In genomic region chr11:106224172-106224571, GRCh38 we compare ENCODE assay signal across 25 cellular contexts.
"Had no signal": no experiment of that assay in that cellular context is flagged by ENCODE, and none has a peak within 500 bp of the region (broad histone marks: within the 10 kb centered on the region; RNA-seq: fewer than 3 reads in every experiment).

No MANE protein-coding gene starts in this region.

- H3K9me3 ChIP-seq: ovary, psoas muscle, testis had no signal

- H3K36me3 ChIP-seq: lower lobe of right lung, ovary, sigmoid colon, tibial artery had no signal

- H3K27ac ChIP-seq: coronary artery, lower lobe of right lung, ovary, psoas muscle, sigmoid colon, testis, tibial artery had no signal

- FAIRE-seq: endometrium, frontal cortex, keratinocyte had no signal

- H3K27me3 ChIP-seq: ovary, sigmoid colon, testis, tibial artery had no signal

- H3K4me3 ChIP-seq: coronary artery, lower lobe of right lung, ovary, psoas muscle, sigmoid colon, testis, tibial artery had no signal

- ATAC-seq: left ventricle myocardium superior; lower lobe of right lung; naive thymus-derived CD8-positive, alpha-beta T cell; psoas muscle; right cardiac atrium; stimulated activated effector memory CD8-positive, alpha-beta T cell treated with anti-CD3 and anti-CD28 coated beads, Interleukin-12 subunit alpha, Interleukin-12 subunit beta, amount 100 ng/mL, for 72 hours; stimulated activated naive CD8-positive, alpha-beta T cell treated with anti-CD3 and anti-CD28 coated beads, Interleukin-15, Interleukin-2, amounts not matched to agents 100 U/mL and 50 U/mL, for 24 hours had no signal

- DNase-seq: dermis blood vessel endothelial cell; effector memory CD4-positive, alpha-beta T cell; erythroblast; head of caudate nucleus; left ventricle myocardium superior; lower lobe of right lung; naive thymus-derived CD8-positive, alpha-beta T cell; nephron progenitor cell; occipital lobe; ovary; posterior cingulate gyrus; psoas muscle; right cardiac atrium; sigmoid colon; stimulated activated CD4-positive, alpha-beta T cell treated with anti-CD3 and anti-CD28 coated beads, Interleukin-2, amount 100 ng/mL, for 24 hours; stimulated activated CD4-positive, alpha-beta T cell treated with anti-CD3 and anti-CD28 coated beads, Interleukin-4, amount 100 ng/mL, for 24 hours; stimulated activated naive CD8-positive, alpha-beta T cell treated with anti-CD3 and anti-CD28 coated beads, Interleukin-15, Interleukin-2, amounts not matched to agents 100 U/mL and 50 U/mL, for 24 hours; substantia nigra; testis; tibial artery had no signal

- H3K4me1 ChIP-seq: lower lobe of right lung, psoas muscle, sigmoid colon, testis, tibial artery had no signal
